Comparison of ENCODE assay signal across 27 cellular contexts in the genomic region with DNA sequence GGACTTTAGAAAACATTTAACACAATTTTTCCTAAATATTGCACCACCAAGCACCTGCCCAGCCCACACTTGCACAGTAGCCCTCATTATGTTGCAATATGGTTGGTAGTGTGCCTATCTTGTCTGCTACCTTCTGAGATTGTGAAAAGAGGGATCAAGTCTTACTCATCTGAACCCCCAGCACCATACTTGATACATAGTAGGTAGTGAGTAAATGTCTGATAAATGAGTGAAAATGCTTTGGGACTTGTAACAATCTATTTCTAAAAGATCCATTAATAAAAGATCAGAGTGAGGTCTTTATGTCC.
DNase-seq lines count a peak whose midpoint lies in the region; ATAC-seq and TF ChIP-seq lines count a peak whose summit lies in the region.
"Had no signal": no experiment of that assay in that cellular context is flagged by ENCODE, and none has a peak within 500 bp of the region (broad histone marks: within the 10 kb centered on the region; RNA-seq: fewer than 3 reads in every experiment).

No MANE protein-coding gene starts in this region.

- no peak for TF ChIP-seq CTCF in omental fat pad (IDR thresholded peaks at IDR 0.05)
- no peak for TF ChIP-seq CTCF in gastrocnemius medialis (IDR thresholded peaks at IDR 0.05 in 4 of 5, conservative IDR thresholded peaks at IDR 0.05 in 1 of 5)

- no peaks in the 10 kb centered on the region for H3K27me3 Mint-ChIP-seq in activated naive CD8-positive, alpha-beta T cell treated with anti-CD3 and anti-CD28 coated beads, Interleukin-2, amount 50 U/mL, for 24 hours
- H3K27me3 Mint-ChIP-seq: activated naive CD4-positive, alpha-beta T cell treated with anti-CD3 and anti-CD28 coated beads, Interleukin-2, amount 10 ng/mL, durations not matched to agents 7 days and 5 days had no signal

- ATAC-seq in activated naive CD8-positive, alpha-beta T cell treated with anti-CD3 and anti-CD28 coated beads, Interleukin-2, amount 50 U/mL, for 24 hours: peak; percentile 28
- ATAC-seq in omental fat pad (ENCODE audit: low FRiP score) (no peak), gastrocnemius medialis (no peak)
- ATAC-seq: activated T-helper 17 cell treated with anti-CD3 and anti-CD28 coated beads, Interleukin-2, amount 50 U/mL, for 72 hours; right cardiac atrium; Right ventricle myocardium inferior; SK-N-SH treated with all-trans-retinoic acid at 6 μM for 48 hours had no signal

- H3K9ac ChIP-seq in ES-I3 (ENCODE audit: low read depth, low read length) (peak overlapping the region; percentile 9; the same call in 1 of the 2 replicates), HUES6 (ENCODE audit: low read length) (peak overlapping the region; percentile 83), iPS-20b (ENCODE audit: low read depth, low read length) (peak overlapping the region; percentile 76)

- peak overlapping the region; percentile 97 for H3K27ac ChIP-seq in HUES6 (ENCODE audit: low read depth, low read length)
- peak overlapping the region; percentile 89 for H3K27ac ChIP-seq in iPS-20b (ENCODE audit: low read length)
- no peak overlapping the region for H3K27ac ChIP-seq in gastrocnemius medialis
- H3K27ac ChIP-seq: breast epithelium, PC-9, stomach had no signal

- peak overlapping the region; percentile 54 for H3K27ac Mint-ChIP-seq in activated naive CD8-positive, alpha-beta T cell treated with anti-CD3 and anti-CD28 coated beads, Interleukin-2, amount 50 U/mL, for 24 hours
- H3K27ac Mint-ChIP-seq: activated naive CD4-positive, alpha-beta T cell treated with anti-CD3 and anti-CD28 coated beads, Interleukin-2, amount 10 ng/mL, durations not matched to agents 7 days and 5 days; activated T-helper 17 cell treated with anti-CD3 and anti-CD28 coated beads, Interleukin-2, amount 50 U/mL, for 72 hours; CD8-positive, alpha-beta memory T cell had no signal

- no peak overlapping the region for H3K4me3 Mint-ChIP-seq in activated naive CD8-positive, alpha-beta T cell treated with anti-CD3 and anti-CD28 coated beads, Interleukin-2, amount 50 U/mL, for 24 hours
- H3K4me3 Mint-ChIP-seq: activated naive CD4-positive, alpha-beta T cell treated with anti-CD3 and anti-CD28 coated beads, Interleukin-2, amount 10 ng/mL, durations not matched to agents 7 days and 5 days; activated T-helper 17 cell treated with anti-CD3 and anti-CD28 coated beads, Interleukin-2, amount 50 U/mL, for 72 hours; CD8-positive, alpha-beta memory T cell had no signal

- no peaks in the 10 kb centered on the region for H3K36me3 ChIP-seq in ES-I3 (ENCODE audit: insufficient read depth, low read length)
- no peaks in the 10 kb centered on the region for H3K36me3 ChIP-seq in HUES6 (ENCODE audit: control insufficient read depth, insufficient read depth, low read length)
- H3K36me3 ChIP-seq in iPS-20b (ENCODE audit: insufficient read depth, low read depth, low read length): no peaks in the 10 kb centered on the region
- H3K36me3 ChIP-seq in gastrocnemius medialis: no peaks in the 10 kb centered on the region
- H3K36me3 ChIP-seq: BE2C, breast epithelium, stomach had no signal

- intact Hi-C loops in gastrocnemius medialis (cut with DNase I; ENCODE audit: low total_unique reads): no loop called here

- H3K36me3 Mint-ChIP-seq in activated naive CD8-positive, alpha-beta T cell treated with anti-CD3 and anti-CD28 coated beads, Interleukin-2, amount 50 U/mL, for 24 hours (ENCODE audit: low read depth): no peaks in the 10 kb centered on the region
- H3K36me3 Mint-ChIP-seq: activated naive CD4-positive, alpha-beta T cell treated with anti-CD3 and anti-CD28 coated beads, Interleukin-2, amount 10 ng/mL, durations not matched to agents 7 days and 5 days; CD8-positive, alpha-beta memory T cell had no signal

- H3K4me3 ChIP-seq in HUES6 (ENCODE audit: low read depth, low read length) (no peak overlapping the region), iPS-20b (ENCODE audit: low read length) (0 out of 2 replicates have a peak overlapping the region, but pooled peaks have one; percentile 2), gastrocnemius medialis (no peak overlapping the region)
- H3K4me3 ChIP-seq: breast epithelium, PC-9, stomach had no signal

- H3K9me3 ChIP-seq in ES-I3 (ENCODE audit: control insufficient read depth, insufficient read depth, low read length) (peaks cover 6% of the 10 kb centered on the region; the same call in 1 of the 2 replicates), HUES6 (ENCODE audit: control insufficient read depth, insufficient read depth, low read depth, low read length) (peaks cover 26% of the 10 kb centered on the region), iPS-20b (ENCODE audit: insufficient read depth, low read depth, low read length) (no peaks in the 10 kb centered on the region), gastrocnemius medialis (no peaks in the 10 kb centered on the region)
- H3K9me3 ChIP-seq: BE2C had no signal

- TF ChIP-seq POLR2A in gastrocnemius medialis (IDR thresholded peaks at IDR 0.05): no peak

- in situ Hi-C loops in gastrocnemius medialis (cut with MboI; ENCODE audit: low sequenced_read_pairs in 4 of 4): no loop called here

- H3K4me1 ChIP-seq in ES-I3 (ENCODE audit: insufficient read depth, low read length) (peaks cover 39% of the 10 kb centered on the region), HUES6 (ENCODE audit: control insufficient read depth, insufficient read depth, low read length) (peaks cover 33% of the 10 kb centered on the region), iPS-20b (ENCODE audit: insufficient read depth, low read length) (peaks cover 18% of the 10 kb centered on the region; the same call in 1 of the 2 replicates), gastrocnemius medialis (peaks cover 3 to 5% of the 10 kb centered on the region in 2 donors)
- H3K4me1 ChIP-seq: BE2C, breast epithelium, stomach had no signal

- peaks cover 16% of the 10 kb centered on the region for H3K4me1 Mint-ChIP-seq in activated naive CD8-positive, alpha-beta T cell treated with anti-CD3 and anti-CD28 coated beads, Interleukin-2, amount 50 U/mL, for 24 hours
- H3K4me1 Mint-ChIP-seq: activated naive CD4-positive, alpha-beta T cell treated with anti-CD3 and anti-CD28 coated beads, Interleukin-2, amount 10 ng/mL, durations not matched to agents 7 days and 5 days; activated T-helper 17 cell treated with anti-CD3 and anti-CD28 coated beads, Interleukin-2, amount 50 U/mL, for 72 hours; CD8-positive, alpha-beta memory T cell had no signal

- H3K27me3 ChIP-seq in HUES6 (ENCODE audit: control insufficient read depth, insufficient read depth, low read length) (no peaks in the 10 kb centered on the region), iPS-20b (ENCODE audit: insufficient read depth, low read length) (no peaks in the 10 kb centered on the region), gastrocnemius medialis (no peaks in the 10 kb centered on the region)
- H3K27me3 ChIP-seq: BE2C had no signal

- no peaks in the 10 kb centered on the region for H3K9me3 Mint-ChIP-seq in activated naive CD8-positive, alpha-beta T cell treated with anti-CD3 and anti-CD28 coated beads, Interleukin-2, amount 50 U/mL, for 24 hours
- H3K9me3 Mint-ChIP-seq: activated naive CD4-positive, alpha-beta T cell treated with anti-CD3 and anti-CD28 coated beads, Interleukin-2, amount 10 ng/mL, durations not matched to agents 7 days and 5 days; activated T-helper 17 cell treated with anti-CD3 and anti-CD28 coated beads, Interleukin-2, amount 50 U/mL, for 72 hours; CD8-positive, alpha-beta memory T cell had no signal

- no peak for DNase-seq in activated naive CD8-positive, alpha-beta T cell treated with anti-CD3 and anti-CD28 coated beads, Interleukin-2, amount 50 U/mL, for 24 hours
- DNase-seq in omental fat pad (ENCODE audit: low spot score): no peak
- no peak for DNase-seq in gastrocnemius medialis
- no peak for DNase-seq in cerebellar cortex (ENCODE audit: low spot score)
- DNase-seq: activated naive CD4-positive, alpha-beta T cell treated with anti-CD3 and anti-CD28 coated beads, Interleukin-2, amount 10 ng/mL, durations not matched to agents 7 days and 5 days; amygdala; BE2C; CD8-positive, alpha-beta memory T cell; effector CD4-positive, alpha-beta T cell; hypothalamus; islet precursor cell; Kasumi-1; NCI-H1092 treated with DMSO at 0.1 percent for 48 hours; NCI-H187; NCI-H2171; NCI-H510A; PC-9; right cardiac atrium; stimulated activated CD4-positive, alpha-beta T cell treated with anti-CD3 and anti-CD28 coated beads, Interleukin-1b, Interleukin-23, amount 100 ng/mL, for 48 hours; stomach had no signal

Comparison
In these comparisons a context has a peak if more than half of its experiments do, and no peak if none do; other contexts are left out.
1. H3K9ac ChIP-seq: peak in every context shown above with its lines; median percentile 83 in HUES6; 76 in iPS-20b; 9 in ES-I3.
2. H3K27ac ChIP-seq: peak in HUES6 (single experiment) and iPS-20b (single experiment); none in gastrocnemius medialis (0 of 4).